ENCODE assay signal across 16 cellular contexts in the genomic region with DNA sequence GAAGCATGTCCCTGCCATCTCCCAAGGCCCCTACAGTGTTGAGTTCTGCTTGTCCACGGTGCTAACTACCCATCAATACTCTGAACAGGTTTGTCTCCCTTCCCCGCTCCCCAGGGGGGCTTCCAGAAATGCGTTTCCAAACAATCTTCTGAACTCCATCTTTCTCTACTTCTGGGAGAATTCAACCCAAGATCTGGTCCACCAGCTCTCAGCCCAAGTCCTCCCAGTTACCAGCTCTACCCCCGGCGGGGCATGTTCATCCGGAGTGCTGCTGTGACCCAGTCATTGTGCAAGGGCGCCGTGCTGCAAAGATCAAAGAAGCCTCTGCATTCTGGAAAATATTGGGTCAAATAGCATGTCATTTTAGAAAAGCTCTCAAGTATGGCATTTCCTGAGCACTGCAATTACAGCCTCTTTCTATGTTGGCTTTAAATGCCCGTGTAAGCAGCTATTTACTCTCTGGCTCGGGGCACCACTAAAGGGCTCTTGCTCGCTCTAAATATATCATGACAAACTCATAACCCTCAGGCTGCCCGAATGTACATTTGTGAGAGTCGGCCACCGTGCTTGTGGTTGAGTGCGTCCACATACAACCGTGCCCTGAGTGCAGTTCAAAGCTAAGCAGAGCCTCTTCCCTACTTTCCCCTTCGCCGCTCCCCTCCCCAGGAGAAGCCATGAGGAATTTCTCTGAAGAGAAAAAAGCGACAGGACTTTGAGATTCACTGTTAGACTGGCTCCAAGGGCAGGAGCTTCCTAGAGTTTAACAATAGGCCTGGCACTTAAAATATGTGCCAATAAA.
DNase-seq lines count a peak whose midpoint lies in the region; ATAC-seq and TF ChIP-seq lines count a peak whose summit lies in the region.
"Had no signal": no experiment of that assay in that cellular context is flagged by ENCODE, and none has a peak within 500 bp of the region (broad histone marks: within the 10 kb centered on the region; RNA-seq: fewer than 3 reads in every experiment).

No MANE protein-coding gene starts in this region.

- no peak overlapping the region for H3K27ac Mint-ChIP-seq in activated CD4-positive, alpha-beta T cell treated with anti-CD3 and anti-CD28 coated beads, Interleukin-2, amount 10 ng/mL, durations not matched to agents 7 days and 5 days
- H3K27ac Mint-ChIP-seq: natural killer cell, T-helper 17 cell had no signal

- CTCF ChIA-PET in A673 (lab: Charles Lee), result no interaction called here
- CTCF ChIA-PET in activated CD4-positive, alpha-beta T cell treated with anti-CD3 and anti-CD28 coated beads, Interleukin-2, amount 10 ng/mL, durations not matched to agents 7 days and 5 days (lab: Charles Lee), result no interaction called here

- DNase-seq in A673 (ENCODE audit: low spot score), result peak; percentile 40
- peak; percentile 32 for DNase-seq in EH (ENCODE audit: low read depth)
- peak; percentile 79 for DNase-seq in SW480 (ENCODE audit: low spot score)
- peak; percentile 38 for DNase-seq in lung (ENCODE audit: low spot score)
- DNase-seq in kidney tubule cell (ENCODE audit: low spot score), result no peak
- DNase-seq in GDM1 (lab: John Stamatoyannopoulos, UW), result no peak
- DNase-seq in activated CD4-positive, alpha-beta T cell treated with anti-CD3 and anti-CD28 coated beads, Interleukin-2, amount 10 ng/mL, durations not matched to agents 7 days and 5 days, result no peak
- no peak for DNase-seq in activated T-cell treated with anti-CD3 and anti-CD28 coated beads, Interleukin-2, amount 50 U/mL, for 1 hour
- DNase-seq: activated CD4-positive, CD25-positive, alpha-beta regulatory T cell treated with anti-CD3 and anti-CD28 coated beads, Interleukin-2, amount 50 U/mL, for 72 hours; activated naive CD4-positive, alpha-beta T cell treated with Interleukin-2 at 50 U/mL for 16 hours; AML-193; left ventricle myocardium inferior; natural killer cell; T-helper 17 cell had no signal

- H3K36me3 Mint-ChIP-seq in activated CD4-positive, alpha-beta T cell treated with anti-CD3 and anti-CD28 coated beads, Interleukin-2, amount 10 ng/mL, durations not matched to agents 7 days and 5 days (ENCODE audit: low read depth), result no peaks in the 10 kb centered on the region
- H3K36me3 Mint-ChIP-seq: natural killer cell had no signal

- no peak overlapping the region for H3K4me3 ChIP-seq in A673 (ENCODE audit: low read depth, low read length, poor library complexity, severe bottlenecking)
- no peak overlapping the region for H3K4me3 ChIP-seq in lung
- H3K4me3 ChIP-seq: left ventricle myocardium inferior had no signal

- peak; percentile 14 for ATAC-seq in lung (ENCODE audit: insufficient read depth, low FRiP score)
- ATAC-seq: natural killer cell, T-helper 17 cell had no signal

- POLR2A ChIA-PET in A673 (lab: Charles Lee; ENCODE audit: low non-redundant PET), result no interaction called here
- POLR2A ChIA-PET in activated CD4-positive, alpha-beta T cell treated with anti-CD3 and anti-CD28 coated beads, Interleukin-2, amount 10 ng/mL, durations not matched to agents 7 days and 5 days (lab: Charles Lee), result interaction anchor here (0.6 kb wide), 1 partner anchor 226 kb away, joined by 3 read pairs; no protein-coding TSS in a partner anchor

- TF ChIP-seq CTCF in A673 (conservative IDR thresholded peaks at IDR 0.05; ENCODE audit: low read depth, low read length) (no peak), lung (IDR thresholded peaks at IDR 0.05; ENCODE audit: control extremely low read depth, extremely low read depth) (no peak)

- no peaks in the 10 kb centered on the region for H3K4me1 ChIP-seq in A673 (ENCODE audit: insufficient read depth, low read length, poor library complexity, severe bottlenecking)
- H3K4me1 ChIP-seq in lung (ENCODE audit: control insufficient read depth in 2 of 2, insufficient read depth in 2 of 2, low read length in 2 of 2), result peaks cover 0 to 3% of the 10 kb centered on the region in 2 donors
- H3K4me1 ChIP-seq: left ventricle myocardium inferior had no signal

- H3K9me3 ChIP-seq in A673 (ENCODE audit: low read depth, low read length, poor library complexity, severe bottlenecking) (no peaks in the 10 kb centered on the region), lung (ENCODE audit: control insufficient read depth in 2 of 2, insufficient read depth in 1 of 2, low read length in 1 of 2) (no peaks in the 10 kb centered on the region)
- H3K9me3 ChIP-seq: left ventricle myocardium inferior had no signal

- H3K4me1 Mint-ChIP-seq in activated CD4-positive, alpha-beta T cell treated with anti-CD3 and anti-CD28 coated beads, Interleukin-2, amount 10 ng/mL, durations not matched to agents 7 days and 5 days, result no peaks in the 10 kb centered on the region
- H3K4me1 Mint-ChIP-seq: natural killer cell had no signal

- H3K36me3 ChIP-seq in A673 (ENCODE audit: insufficient read depth, low read length, poor library complexity, severe bottlenecking), result no peaks in the 10 kb centered on the region
- H3K36me3 ChIP-seq in lung (ENCODE audit: control insufficient read depth in 2 of 2, insufficient read depth in 2 of 2, low read length in 2 of 2), result no peaks in the 10 kb centered on the region
- H3K36me3 ChIP-seq: left ventricle myocardium inferior had no signal

- no peak overlapping the region for H3K4me3 Mint-ChIP-seq in activated CD4-positive, alpha-beta T cell treated with anti-CD3 and anti-CD28 coated beads, Interleukin-2, amount 10 ng/mL, durations not matched to agents 7 days and 5 days
- H3K4me3 Mint-ChIP-seq: natural killer cell, T-helper 17 cell had no signal

- intact Hi-C loops in A673 (cut with micrococcal nuclease; ENCODE audit: unreplicated experiment), result no loop called here

- peaks cover 2% of the 10 kb centered on the region for H3K27me3 Mint-ChIP-seq in activated CD4-positive, alpha-beta T cell treated with anti-CD3 and anti-CD28 coated beads, Interleukin-2, amount 10 ng/mL, durations not matched to agents 7 days and 5 days

- 49 to 75% methylated on average over 19 of the region's 19 CpGs for WGBS in lung, 2 donors

- no peaks in the 10 kb centered on the region for H3K9me3 Mint-ChIP-seq in activated CD4-positive, alpha-beta T cell treated with anti-CD3 and anti-CD28 coated beads, Interleukin-2, amount 10 ng/mL, durations not matched to agents 7 days and 5 days
- H3K9me3 Mint-ChIP-seq: natural killer cell had no signal

- no peak overlapping the region for H3K27ac ChIP-seq in A673 (ENCODE audit: low read depth, low read length, poor library complexity, severe bottlenecking)
- H3K27ac ChIP-seq in lung (ENCODE audit: low read depth in 1 of 2, low read length in 1 of 2), result peak overlapping the region in 1 of 2 donors; percentile 35
- H3K27ac ChIP-seq: KMS-11, left ventricle myocardium inferior, RWPE1 had no signal

- no TSS peak for BruUV-seq in A673 (replicated peaks; lab: Mats Ljungman, UMichigan)

- H3K27me3 ChIP-seq in A673 (replicated peaks; ENCODE audit: insufficient read depth, low read depth, low read length, poor library complexity) (no peaks in the 10 kb centered on the region), lung (ENCODE audit: control insufficient read depth, insufficient read depth) (no peaks in the 10 kb centered on the region)

Comparison
In these comparisons a context has a peak if more than half of its experiments do, and no peak if none do; other contexts are left out.
1. DNase-seq: peak in A673 (single experiment), EH (single experiment), SW480 (single experiment) and lung (single experiment); none in kidney tubule cell (single experiment), GDM1 (single experiment), activated CD4-positive, alpha-beta T cell treated with anti-CD3 and anti-CD28 coated beads, Interleukin-2, amount 10 ng/mL, durations not matched to agents 7 days and 5 days (single experiment) and activated T-cell treated with anti-CD3 and anti-CD28 coated beads, Interleukin-2, amount 50 U/mL, for 1 hour (single experiment).